In the genomic region with DNA sequence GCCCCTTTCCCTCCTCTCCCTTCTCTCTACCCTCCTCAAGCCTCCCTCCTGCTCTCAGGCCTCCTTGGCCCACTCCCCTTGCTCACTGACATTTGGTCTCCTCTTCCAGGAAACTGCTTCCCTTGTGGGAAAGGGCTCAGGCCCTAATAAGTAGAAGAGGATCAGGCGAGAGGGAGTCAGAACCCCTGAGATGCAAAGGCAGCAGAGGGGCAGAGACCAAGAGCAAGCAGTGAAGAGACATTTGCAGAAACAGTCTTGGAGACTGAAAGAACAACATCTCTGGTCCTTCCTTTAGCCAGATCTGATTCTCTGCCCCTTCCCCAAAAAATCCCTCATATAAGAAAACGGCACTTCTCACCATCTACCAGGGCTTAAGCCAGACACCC, we compare ENCODE assay signal across 8 cellular contexts. TPM values are rescaled to one million over a fixed set of nuclear protein-coding genes. Genes with fewer than 3 reads are reported as not detected.
DNase-seq lines count a peak whose midpoint lies in the region; ATAC-seq and TF ChIP-seq lines count a peak whose summit lies in the region.

No MANE protein-coding gene starts in this region.

- TF ChIP-seq CTCF in dorsolateral prefrontal cortex (IDR thresholded peaks at IDR 0.05 in 54 of 56, conservative IDR thresholded peaks at IDR 0.05 in 2 of 56; ENCODE audit: low read depth in 1 of 56, partially characterized antibody in 56 of 56) (no peak), natural killer cell (IDR thresholded peaks at IDR 0.05) (no peak), GM10266 (IDR thresholded peaks at IDR 0.05; ENCODE audit: control insufficient read depth, insufficient read depth, low read depth, missing control alignments) (no peak)

- peak overlapping the region; percentile 89 for H3K4me3 ChIP-seq in BLaER1
- H3K4me3 ChIP-seq in dorsolateral prefrontal cortex = peak overlapping the region in 45 of 59 donors; percentile 3 to 96 (median 80)

- H3K4me2 ChIP-seq in BLaER1 = peak overlapping the region; percentile 100

- H3K9me3 Mint-ChIP-seq in natural killer cell = no peaks in the 10 kb centered on the region

- DNase-seq in NAMALWA (ENCODE audit: low spot score) (peak; percentile 46), dorsolateral prefrontal cortex (no peak), natural killer cell (peak; percentile 38), GM10266 (ENCODE audit: extremely low spot score) (no peak)

- H3K36me3 ChIP-seq in BLaER1 = peaks cover 24% of the 10 kb centered on the region

- intact Hi-C loops in dorsolateral prefrontal cortex (cut with DNase I) (loop anchor here in 1 of 2 donors (2.0 kb wide), 1 partner anchor 14 kb away; no protein-coding TSS in a partner anchor), natural killer cell (cut with micrococcal nuclease) (loop anchor here (1.0 to 5.0 kb wide), 3 partner anchors 13 to 286 kb away; a partner anchor contains a TSS)

- H3K27me3 Mint-ChIP-seq in natural killer cell (ENCODE audit: low read depth in 2 of 2) = no peaks in the 10 kb centered on the region

- H3K9me3 ChIP-seq in BLaER1 = no peaks in the 10 kb centered on the region

- H3K27me3 ChIP-seq in BLaER1 (no peaks in the 10 kb centered on the region), dorsolateral prefrontal cortex (peaks cover 0 to 10% (median 0%) of the 10 kb centered on the region in 45 donors)

- H4K20me1 ChIP-seq in BLaER1 = peaks cover 46% of the 10 kb centered on the region

- peaks cover 7% of the 10 kb centered on the region for H3K36me3 Mint-ChIP-seq in natural killer cell

- H3K4me1 Mint-ChIP-seq in natural killer cell = peaks cover 62 to 78% of the 10 kb centered on the region in 2 donors

- peak overlapping the region; percentile 96 to 97 for H3K27ac Mint-ChIP-seq in natural killer cell

- H3K9ac ChIP-seq in BLaER1 = peak overlapping the region; percentile 93

- peaks cover 60% of the 10 kb centered on the region for H3K4me1 ChIP-seq in BLaER1

- H3K27ac ChIP-seq in BLaER1 = peak overlapping the region; percentile 94
- H3K27ac ChIP-seq in dorsolateral prefrontal cortex = peak overlapping the region; percentile 31 to 98 (median 93)

- no peak for ATAC-seq in natural killer cell
- ATAC-seq in HG03280 (IDR thresholded peaks at IDR 0.05; ENCODE audit: unreplicated experiment) = no peak
- no peak for ATAC-seq in HG02678 (IDR thresholded peaks at IDR 0.05; ENCODE audit: unreplicated experiment)
- ATAC-seq in HG03135 (IDR thresholded peaks at IDR 0.05; ENCODE audit: unreplicated experiment) = no peak

- H3K4me3 Mint-ChIP-seq in natural killer cell = peak overlapping the region; percentile 97

RNA-seq across cellular contexts. Expression of a gene that starts 1.9 kb away (rescaled TPM):
- total RNA-seq in dorsolateral prefrontal cortex = 10 to 100 TPM in 50 of 120 experiments, 1 to 10 TPM in 70; 2.1 to 25.5 (median 9.2) TPM
- 100 to 1,000 TPM in 1 of 3 donors, 10 to 100 TPM in 2; 70.2 to 129 (median 80.7) TPM for total RNA-seq in natural killer cell

RNA-seq across cellular contexts. Expression of a gene that starts 4.0 kb away (rescaled TPM):
- total RNA-seq in dorsolateral prefrontal cortex (100 to 1,000 TPM in 17 of 120 experiments, 10 to 100 TPM in 99, 1 to 10 TPM in 4; 7.0 to 246 (median 38.2) TPM), natural killer cell (1,000 to 10,000 TPM; 1,232 to 2,074 (median 1,769) TPM)

RNA-seq across cellular contexts. Expression of a gene that starts 19.4 kb away (rescaled TPM):
- total RNA-seq in dorsolateral prefrontal cortex (10 to 100 TPM; 41.8 to 99.7 (median 69.9) TPM), natural killer cell (10 to 100 TPM; 37.5 to 49.1 (median 45.9) TPM)

RNA-seq across cellular contexts. Expression of a gene that starts 19.7 kb away (rescaled TPM):
- total RNA-seq in dorsolateral prefrontal cortex (10 to 100 TPM; 33.5 to 65.7 (median 46.2) TPM), natural killer cell (10 to 100 TPM; 54.3 to 80.9 (median 68.3) TPM)

RNA-seq across cellular contexts. Expression of a gene that starts 25.1 kb away (rescaled TPM):
- total RNA-seq in dorsolateral prefrontal cortex = 100 to 1,000 TPM; 365 to 780 (median 506) TPM
- 1,000 to 10,000 TPM; 1,227 to 1,543 (median 1,399) TPM for total RNA-seq in natural killer cell

Comparison
In these comparisons a context has a peak if more than half of its experiments do, and no peak if none do; other contexts are left out.
1. DNase-seq: peak in NAMALWA (single experiment) and natural killer cell (single experiment); none in dorsolateral prefrontal cortex (0 of 10) and GM10266 (single experiment).
2. RNA of a gene that starts 4.0 kb away (total RNA-seq): 1,232 to 2,074 TPM in natural killer cell; 7.0 to 246 TPM in dorsolateral prefrontal cortex; every median in the first group is over 4 times any median in the second.